In the genomic region with DNA sequence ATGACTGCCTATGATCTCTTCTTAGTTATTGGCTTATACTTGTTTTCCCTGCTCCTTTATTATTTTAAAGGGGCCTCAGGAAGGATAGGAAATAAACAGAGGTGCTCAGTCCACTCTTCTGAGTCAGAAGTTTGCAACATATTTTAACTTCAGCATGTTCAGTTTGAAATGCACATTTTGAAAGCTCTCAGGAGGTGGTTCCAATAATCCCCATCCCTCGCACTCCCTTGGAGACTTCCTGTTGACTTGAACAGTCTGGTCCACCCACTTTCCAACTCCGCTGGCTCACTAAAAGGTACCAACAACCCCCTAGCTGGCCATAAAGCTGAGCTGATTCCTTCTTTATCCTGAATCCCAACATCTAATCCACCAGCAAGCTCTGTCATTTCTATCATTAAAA, we compare ENCODE assay signal across 20 cellular contexts.
"Had no signal": no experiment of that assay in that cellular context is flagged by ENCODE, and none has a peak within 500 bp of the region (broad histone marks: within the 10 kb centered on the region; RNA-seq: fewer than 3 reads in every experiment).

No MANE protein-coding gene starts in this region.

- H3K27me3 ChIP-seq: brain microvascular endothelial cell, neutrophil, upper lobe of right lung had no signal

- H3K27ac Mint-ChIP-seq: activated CD8-positive, alpha-beta T cell treated with anti-CD3 and anti-CD28 coated beads, Interleukin-2, amount 10 ng/mL, durations not matched to agents 7 days and 5 days; activated naive CD8-positive, alpha-beta T cell; dendritic cell treated with granulocyte-macrophage colony-stimulating factor and Interleukin-4, amounts not matched to agents 40 ng/mL and 50 ng/mL, for 4 days; effector memory CD8-positive, alpha-beta T cell; natural killer cell; T-helper 17 cell had no signal

- H3K27me3 Mint-ChIP-seq: activated naive CD8-positive, alpha-beta T cell; dendritic cell treated with granulocyte-macrophage colony-stimulating factor and Interleukin-4, amounts not matched to agents 40 ng/mL and 50 ng/mL, for 4 days; T-helper 17 cell had no signal

- H3K36me3 ChIP-seq: brain microvascular endothelial cell, left ventricle myocardium inferior, neutrophil, upper lobe of right lung, WERI-Rb-1 had no signal

- H3K9me3 Mint-ChIP-seq: dendritic cell treated with granulocyte-macrophage colony-stimulating factor and Interleukin-4, amounts not matched to agents 40 ng/mL and 50 ng/mL, for 4 days; effector memory CD8-positive, alpha-beta T cell; natural killer cell had no signal

- H3K36me3 Mint-ChIP-seq: natural killer cell had no signal

- H3K4me3 ChIP-seq: left ventricle myocardium inferior, skin epidermis, upper lobe of right lung had no signal

- DNase-seq: activated CD4-positive, alpha-beta T cell treated with anti-CD3 and anti-CD28 coated beads for 48 hours; activated CD8-positive, alpha-beta memory T cell treated with anti-CD3 and anti-CD28 coated beads, Interleukin-2, amount 50 U/mL, for 4 hours; activated CD8-positive, alpha-beta T cell treated with anti-CD3 and anti-CD28 coated beads, Interleukin-2, amount 10 ng/mL, durations not matched to agents 7 days and 5 days; activated gamma-delta T cell; activated T-cell treated with anti-CD3 and anti-CD28 coated beads, Interleukin-2, amount 50 U/mL, for 48 hours; brain microvascular endothelial cell; effector memory CD8-positive, alpha-beta T cell; hypothalamus; left ventricle myocardium inferior; mesendoderm; natural killer cell; stimulated activated naive CD8-positive, alpha-beta T cell treated with anti-CD3 and anti-CD28 coated beads, Interleukin-15, Interleukin-2, amounts not matched to agents 100 U/mL and 50 U/mL, for 24 hours; T-helper 17 cell; upper lobe of right lung; WERI-Rb-1 had no signal

- H3K4me3 Mint-ChIP-seq: activated CD8-positive, alpha-beta T cell treated with anti-CD3 and anti-CD28 coated beads, Interleukin-2, amount 10 ng/mL, durations not matched to agents 7 days and 5 days; activated naive CD8-positive, alpha-beta T cell; dendritic cell treated with granulocyte-macrophage colony-stimulating factor and Interleukin-4, amounts not matched to agents 40 ng/mL and 50 ng/mL, for 4 days; effector memory CD8-positive, alpha-beta T cell; natural killer cell; T-helper 17 cell had no signal

- H3K27ac ChIP-seq: brain microvascular endothelial cell, epithelial cell of prostate, left ventricle myocardium inferior, neutrophil, skin epidermis, upper lobe of right lung, WERI-Rb-1 had no signal

- H3K9me3 ChIP-seq: left ventricle myocardium inferior, neutrophil, upper lobe of right lung had no signal

- H3K4me1 Mint-ChIP-seq: natural killer cell, T-helper 17 cell had no signal

- ATAC-seq: activated CD8-positive, alpha-beta T cell treated with anti-CD3 and anti-CD28 coated beads, Interleukin-2, amount 10 ng/mL, durations not matched to agents 7 days and 5 days; effector memory CD8-positive, alpha-beta T cell; natural killer cell; stimulated activated naive CD8-positive, alpha-beta T cell treated with anti-CD3 and anti-CD28 coated beads, Interleukin-15, Interleukin-2, amounts not matched to agents 100 U/mL and 50 U/mL, for 24 hours; T-helper 17 cell; upper lobe of right lung had no signal

- H3K4me1 ChIP-seq: left ventricle myocardium inferior, upper lobe of right lung had no signal
